In the genomic region with DNA sequence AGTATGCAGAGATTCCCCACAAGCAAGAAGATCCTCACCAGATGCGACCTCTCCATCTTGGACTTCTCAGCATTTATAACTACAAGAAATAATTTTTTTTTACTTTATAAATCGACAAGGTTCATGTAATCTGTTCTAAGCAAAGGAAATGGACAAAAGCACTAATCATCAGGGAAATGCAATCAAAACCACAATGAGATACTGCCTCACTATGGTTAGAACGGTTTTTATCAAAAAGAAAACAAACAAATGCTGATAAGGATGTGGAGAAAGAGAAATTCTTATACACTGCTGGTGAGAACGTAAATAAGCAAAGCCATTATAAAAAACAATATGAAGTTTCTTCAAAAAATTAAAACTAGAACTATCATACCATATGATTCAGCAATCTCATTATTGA, we compare ENCODE assay signal across 16 cellular contexts.
"Had no signal": no experiment of that assay in that cellular context is flagged by ENCODE, and none has a peak within 500 bp of the region (broad histone marks: within the 10 kb centered on the region; RNA-seq: fewer than 3 reads in every experiment).

No MANE protein-coding gene starts in this region.

- ATAC-seq: effector memory CD8-positive, alpha-beta T cell; gastroesophageal sphincter; lower lobe of right lung; psoas muscle; right lobe of liver; stimulated activated memory B cell treated with anti-CD40 and anti-IgM and Interleukin-4, amounts not matched to agents 10 μg/mL and 1 μg/mL and 100 μg/mL, for 72 hours; upper lobe of right lung had no signal

- H3K4me1 ChIP-seq: esophagus muscularis mucosa, gastroesophageal sphincter, left ventricle myocardium inferior, lower lobe of right lung, psoas muscle, right lobe of liver, tibial artery, upper lobe of right lung had no signal

- DNase-seq: effector memory CD8-positive, alpha-beta T cell; foreskin fibroblast; glutamatergic neuron; left ventricle myocardium inferior; lower lobe of right lung; naive B cell; psoas muscle; retina; right lobe of liver; stimulated activated CD4-positive, alpha-beta T cell treated with anti-CD3 and anti-CD28 coated beads, Interleukin-4, amount 100 ng/mL, for 24 hours; tibial artery; upper lobe of right lung had no signal

- H3K27ac ChIP-seq: epithelial cell of prostate, esophagus muscularis mucosa, gastroesophageal sphincter, left ventricle myocardium inferior, lower lobe of right lung, psoas muscle, right lobe of liver, tibial artery, upper lobe of right lung had no signal

- H3K9me3 ChIP-seq: esophagus muscularis mucosa, gastroesophageal sphincter, left ventricle myocardium inferior, lower lobe of right lung, psoas muscle, right lobe of liver, tibial artery, upper lobe of right lung had no signal

- H3K36me3 ChIP-seq: esophagus muscularis mucosa, gastroesophageal sphincter, left ventricle myocardium inferior, lower lobe of right lung, right lobe of liver, tibial artery, upper lobe of right lung had no signal

- H3K4me3 ChIP-seq: esophagus muscularis mucosa, gastroesophageal sphincter, left ventricle myocardium inferior, lower lobe of right lung, psoas muscle, right lobe of liver, tibial artery, upper lobe of right lung had no signal

- H3K27me3 ChIP-seq: esophagus muscularis mucosa, gastroesophageal sphincter, right lobe of liver, tibial artery, upper lobe of right lung had no signal
